Comparison of ENCODE assay signal across 1 cellular context in the genomic region with DNA sequence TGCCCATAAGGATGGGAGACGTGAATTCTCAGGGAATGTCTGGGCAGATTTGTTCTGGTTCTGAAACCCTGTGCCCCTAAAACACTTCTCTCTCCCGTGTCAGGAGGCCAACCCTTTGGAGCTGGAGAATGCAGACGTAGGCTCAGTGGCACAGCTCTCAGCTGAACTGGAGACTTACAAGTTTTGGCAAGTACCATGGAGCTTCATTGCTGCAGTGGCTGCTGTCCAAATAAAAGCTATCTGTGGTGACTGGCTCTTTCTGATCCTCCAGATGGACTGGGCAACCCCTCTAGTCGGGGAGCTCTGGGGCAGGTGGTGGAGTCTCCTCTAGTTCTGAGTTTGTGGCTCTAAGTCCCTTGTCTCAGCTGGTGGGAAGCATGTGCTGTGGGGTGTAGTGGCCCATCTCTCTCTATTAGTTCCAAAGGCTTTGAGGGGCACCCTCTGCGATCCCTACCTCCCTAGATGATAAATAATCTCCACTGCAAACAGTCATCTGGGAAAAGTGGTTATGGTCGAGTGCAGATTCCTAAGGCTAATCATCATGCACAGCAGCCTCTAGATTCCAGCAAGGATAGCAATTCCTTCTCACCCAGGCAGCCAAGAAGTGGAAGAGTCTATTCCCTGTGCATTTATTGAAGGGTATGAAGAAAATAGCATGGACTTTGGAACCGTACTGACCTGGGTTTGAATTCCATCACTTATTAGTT.
TF ChIP-seq lines count a peak whose summit lies in the region.

No MANE protein-coding gene starts in this region.

TF ChIP-seq in GM23338, 12 proteins besides CTCF, POLR2A, EP300 and RAD21 (continued from another document):
- TF ChIP-seq, protein P1, sequence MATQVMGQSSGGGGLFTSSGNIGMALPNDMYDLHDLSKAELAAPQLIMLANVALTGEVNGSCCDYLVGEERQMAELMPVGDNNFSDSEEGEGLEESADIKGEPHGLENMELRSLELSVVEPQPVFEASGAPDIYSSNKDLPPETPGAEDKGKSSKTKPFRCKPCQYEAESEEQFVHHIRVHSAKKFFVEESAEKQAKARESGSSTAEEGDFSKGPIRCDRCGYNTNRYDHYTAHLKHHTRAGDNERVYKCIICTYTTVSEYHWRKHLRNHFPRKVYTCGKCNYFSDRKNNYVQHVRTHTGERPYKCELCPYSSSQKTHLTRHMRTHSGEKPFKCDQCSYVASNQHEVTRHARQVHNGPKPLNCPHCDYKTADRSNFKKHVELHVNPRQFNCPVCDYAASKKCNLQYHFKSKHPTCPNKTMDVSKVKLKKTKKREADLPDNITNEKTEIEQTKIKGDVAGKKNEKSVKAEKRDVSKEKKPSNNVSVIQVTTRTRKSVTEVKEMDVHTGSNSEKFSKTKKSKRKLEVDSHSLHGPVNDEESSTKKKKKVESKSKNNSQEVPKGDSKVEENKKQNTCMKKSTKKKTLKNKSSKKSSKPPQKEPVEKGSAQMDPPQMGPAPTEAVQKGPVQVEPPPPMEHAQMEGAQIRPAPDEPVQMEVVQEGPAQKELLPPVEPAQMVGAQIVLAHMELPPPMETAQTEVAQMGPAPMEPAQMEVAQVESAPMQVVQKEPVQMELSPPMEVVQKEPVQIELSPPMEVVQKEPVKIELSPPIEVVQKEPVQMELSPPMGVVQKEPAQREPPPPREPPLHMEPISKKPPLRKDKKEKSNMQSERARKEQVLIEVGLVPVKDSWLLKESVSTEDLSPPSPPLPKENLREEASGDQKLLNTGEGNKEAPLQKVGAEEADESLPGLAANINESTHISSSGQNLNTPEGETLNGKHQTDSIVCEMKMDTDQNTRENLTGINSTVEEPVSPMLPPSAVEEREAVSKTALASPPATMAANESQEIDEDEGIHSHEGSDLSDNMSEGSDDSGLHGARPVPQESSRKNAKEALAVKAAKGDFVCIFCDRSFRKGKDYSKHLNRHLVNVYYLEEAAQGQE (IDR thresholded peaks at IDR 0.05; ENCODE audit: unreplicated experiment), result no peak
- no peak for TF ChIP-seq NANOG (IDR thresholded peaks at IDR 0.05; ENCODE audit: borderline replicate concordance)
- TF ChIP-seq, protein P2, sequence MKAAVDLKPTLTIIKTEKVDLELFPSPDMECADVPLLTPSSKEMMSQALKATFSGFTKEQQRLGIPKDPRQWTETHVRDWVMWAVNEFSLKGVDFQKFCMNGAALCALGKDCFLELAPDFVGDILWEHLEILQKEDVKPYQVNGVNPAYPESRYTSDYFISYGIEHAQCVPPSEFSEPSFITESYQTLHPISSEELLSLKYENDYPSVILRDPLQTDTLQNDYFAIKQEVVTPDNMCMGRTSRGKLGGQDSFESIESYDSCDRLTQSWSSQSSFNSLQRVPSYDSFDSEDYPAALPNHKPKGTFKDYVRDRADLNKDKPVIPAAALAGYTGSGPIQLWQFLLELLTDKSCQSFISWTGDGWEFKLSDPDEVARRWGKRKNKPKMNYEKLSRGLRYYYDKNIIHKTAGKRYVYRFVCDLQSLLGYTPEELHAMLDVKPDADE (IDR thresholded peaks at IDR 0.05), result no peak
- no peak for TF ChIP-seq CREB1 (CRISPR knock-in tag; IDR thresholded peaks at IDR 0.05; ENCODE audit: low read depth)
- TF ChIP-seq JUNB (IDR thresholded peaks at IDR 0.05; ENCODE audit: unreplicated experiment), result no peak
